In genomic region chr20:19275630-19276071, GRCh38 we compare ENCODE assay signal across 10 cellular contexts.
A peak's percentile ranks its signal among the peaks of the same experiment; 100 is the strongest.
DNase-seq lines count a peak whose midpoint lies in the region; ATAC-seq and TF ChIP-seq lines count a peak whose summit lies in the region.
"Had no signal": no experiment of that assay in that cellular context is flagged by ENCODE, and none has a peak within 500 bp of the region (broad histone marks: within the 10 kb centered on the region; RNA-seq: fewer than 3 reads in every experiment).

No MANE protein-coding gene starts in this region.

- H3K79me2 ChIP-seq in mammary epithelial cell (ENCODE audit: insufficient read depth, low read length): no peaks in the 10 kb centered on the region

- no peaks in the 10 kb centered on the region for H3K27me3 ChIP-seq in mammary epithelial cell (ENCODE audit: insufficient read depth, low read length)
- H3K27me3 ChIP-seq in esophagus muscularis mucosa: no peaks in the 10 kb centered on the region
- no peaks in the 10 kb centered on the region for H3K27me3 ChIP-seq in mucosa of stomach (ENCODE audit: control insufficient read depth, insufficient read depth, low read length)

- no peak overlapping the region for H3K4me3 ChIP-seq in mammary epithelial cell (replicated peaks in 1 of 3; ENCODE audit: insufficient read depth in 1 of 3, low read depth in 2 of 3, low read length in 3 of 3)
- no peak overlapping the region for H3K4me3 ChIP-seq in esophagus muscularis mucosa
- no peak overlapping the region for H3K4me3 ChIP-seq in mucosa of stomach (ENCODE audit: low read length)

- ATAC-seq in GM18870 (IDR thresholded peaks at IDR 0.05; ENCODE audit: unreplicated experiment): no peak

- TF ChIP-seq CTCF in MCF 10A (IDR thresholded peaks at IDR 0.05; ENCODE audit: unreplicated experiment): no peak
- no peak for TF ChIP-seq CTCF in mammary epithelial cell (conservative IDR thresholded peaks at IDR 0.05 in 1 of 2, IDR thresholded peaks at IDR 0.05 in 1 of 2; ENCODE audit: extremely low read depth in 1 of 2, insufficient read depth in 1 of 2, low read depth in 1 of 2, low read length in 2 of 2)
- TF ChIP-seq CTCF in esophagus muscularis mucosa (IDR thresholded peaks at IDR 0.05): no peak
- TF ChIP-seq CTCF in Calu3 (IDR thresholded peaks at IDR 0.05; ENCODE audit: unreplicated experiment): no peak

- H3K27ac ChIP-seq in mammary epithelial cell (ENCODE audit: insufficient read depth, low read depth, low read length) (no peak overlapping the region), esophagus muscularis mucosa (replicated peaks in 1 of 4) (peak overlapping the region in 3 of 4 donors; percentile 36 to 52 (median 37))

- H3K9ac ChIP-seq in mammary epithelial cell (ENCODE audit: insufficient read depth, low read length): no peak overlapping the region
- H3K9ac ChIP-seq in mucosa of stomach (ENCODE audit: low read length): peak overlapping the region; percentile 51

- H3K36me3 Mint-ChIP-seq in MCF 10A (ENCODE audit: insufficient read depth, unreplicated experiment) (no peaks in the 10 kb centered on the region), Calu3 (ENCODE audit: insufficient read depth, unreplicated experiment) (no peaks in the 10 kb centered on the region)

- H3K27me3 Mint-ChIP-seq in MCF 10A (ENCODE audit: insufficient read depth, unreplicated experiment) (no peaks in the 10 kb centered on the region), Calu3 (ENCODE audit: unreplicated experiment) (peaks cover 13% of the 10 kb centered on the region)

- H3K9me3 Mint-ChIP-seq in MCF 10A (ENCODE audit: unreplicated experiment) (peaks cover 7% of the 10 kb centered on the region), Calu3 (ENCODE audit: low read depth, unreplicated experiment) (peaks cover 2% of the 10 kb centered on the region)
- H3K9me3 Mint-ChIP-seq: activated B cell treated with CpG ODN at 0.5 μM for 24 hours had no signal

- H2AFZ ChIP-seq in mammary epithelial cell (ENCODE audit: low read depth, low read length): no peak overlapping the region

- TF ChIP-seq EP300 in esophagus muscularis mucosa (IDR thresholded peaks at IDR 0.05): no peak

- no peaks in the 10 kb centered on the region for H3K9me3 ChIP-seq in mammary epithelial cell (replicated peaks; ENCODE audit: insufficient read depth, low read length)
- no peaks in the 10 kb centered on the region for H3K9me3 ChIP-seq in esophagus muscularis mucosa
- no peaks in the 10 kb centered on the region for H3K9me3 ChIP-seq in mucosa of stomach (ENCODE audit: control insufficient read depth, low read length)

- POLR2A ChIA-PET in MCF 10A (lab: Yijun Ruan, JAX): no interaction called here

- CTCF ChIA-PET in MCF 10A (lab: Yijun Ruan, JAX): interaction anchor here (0.6 kb wide), 1 partner anchor 60 kb away, joined by 3 read pairs; no protein-coding TSS in a partner anchor
- CTCF ChIA-PET in mammary epithelial cell (lab: Charles Lee; ENCODE audit: low non-redundant PET): no interaction called here
- CTCF ChIA-PET in Calu3 (lab: Charles Lee): no interaction called here

- H3K4me1 Mint-ChIP-seq in MCF 10A (ENCODE audit: insufficient read depth, unreplicated experiment) (peaks cover 7% of the 10 kb centered on the region), Calu3 (ENCODE audit: low read depth, unreplicated experiment) (no peaks in the 10 kb centered on the region)
- H3K4me1 Mint-ChIP-seq: activated B cell treated with CpG ODN at 0.5 μM for 24 hours had no signal

- DNase-seq in MCF 10A (ENCODE audit: unreplicated experiment) (peak; percentile 70), mammary epithelial cell (no peak), esophagus muscularis mucosa (ENCODE audit: extremely low spot score) (no peak), Calu3 (no peak), SIG-M5 (lab: John Stamatoyannopoulos, UW) (no peak), islet precursor cell (no peak)
- DNase-seq: activated B cell treated with CpG ODN at 0.5 μM for 24 hours, kidney glomerular epithelial cell had no signal

- in situ Hi-C loops in mammary epithelial cell (cut with MboI; ENCODE audit: low sequenced_read_pairs in 2 of 2): no loop called here

- intact Hi-C loops in MCF 10A (cut with micrococcal nuclease): no loop called here
- intact Hi-C loops in mammary epithelial cell (cut with micrococcal nuclease): no loop called here
- intact Hi-C loops in esophagus muscularis mucosa (cut with DNase I): no loop called here
- intact Hi-C loops in Calu3 (cut with micrococcal nuclease; ENCODE audit: unreplicated experiment): no loop called here

- H3K4me3 Mint-ChIP-seq in MCF 10A (ENCODE audit: unreplicated experiment) (no peak overlapping the region), Calu3 (ENCODE audit: low read depth, unreplicated experiment) (no peak overlapping the region)
- H3K4me3 Mint-ChIP-seq: activated B cell treated with CpG ODN at 0.5 μM for 24 hours had no signal

- peak overlapping the region; percentile 51 for H3K27ac Mint-ChIP-seq in MCF 10A (ENCODE audit: low read depth, unreplicated experiment)
- no peak overlapping the region for H3K27ac Mint-ChIP-seq in Calu3 (ENCODE audit: unreplicated experiment)
- H3K27ac Mint-ChIP-seq: activated B cell treated with CpG ODN at 0.5 μM for 24 hours had no signal

- WGBS in mammary epithelial cell (ENCODE audit: low coverage, missing lambda C conversion rate): 86% methylated on average over 1 of the region's 7 CpGs
- 34% methylated on average over 7 of the region's 7 CpGs for WGBS in esophagus muscularis mucosa

- H3K4me2 ChIP-seq in mammary epithelial cell (ENCODE audit: insufficient read depth, low read depth, low read length): no peak overlapping the region

- no peaks in the 10 kb centered on the region for H3K36me3 ChIP-seq in mammary epithelial cell (ENCODE audit: insufficient read depth, low read length)
- no peaks in the 10 kb centered on the region for H3K36me3 ChIP-seq in esophagus muscularis mucosa
- H3K36me3 ChIP-seq in mucosa of stomach (ENCODE audit: control insufficient read depth, insufficient read depth, low read length): no peaks in the 10 kb centered on the region

- H3K4me1 ChIP-seq in mammary epithelial cell (ENCODE audit: insufficient read depth, low read length) (no peaks in the 10 kb centered on the region), esophagus muscularis mucosa (peaks cover 19 to 22% (median 20%) of the 10 kb centered on the region in 4 donors), mucosa of stomach (ENCODE audit: control insufficient read depth, insufficient read depth, low read length) (peaks cover 27% of the 10 kb centered on the region)

- no peaks in the 10 kb centered on the region for H4K20me1 ChIP-seq in mammary epithelial cell (ENCODE audit: insufficient read depth, low read length)

- no peak for TF ChIP-seq POLR2A in esophagus muscularis mucosa (IDR thresholded peaks at IDR 0.05; ENCODE audit: low read depth)

- BruUV-seq in MCF 10A (replicated peaks; lab: Mats Ljungman, UMichigan) (no TSS peak), mammary epithelial cell (replicated peaks; lab: Mats Ljungman, UMichigan) (no TSS peak), Calu3 (replicated peaks; lab: Mats Ljungman, UMichigan) (no TSS peak)

- dilution Hi-C loops in mammary epithelial cell (cut with HindIII; ENCODE audit: low sequenced_read_pairs): no loop called here
